Comparison of ENCODE assay signal across 10 cellular contexts in the genomic region with DNA sequence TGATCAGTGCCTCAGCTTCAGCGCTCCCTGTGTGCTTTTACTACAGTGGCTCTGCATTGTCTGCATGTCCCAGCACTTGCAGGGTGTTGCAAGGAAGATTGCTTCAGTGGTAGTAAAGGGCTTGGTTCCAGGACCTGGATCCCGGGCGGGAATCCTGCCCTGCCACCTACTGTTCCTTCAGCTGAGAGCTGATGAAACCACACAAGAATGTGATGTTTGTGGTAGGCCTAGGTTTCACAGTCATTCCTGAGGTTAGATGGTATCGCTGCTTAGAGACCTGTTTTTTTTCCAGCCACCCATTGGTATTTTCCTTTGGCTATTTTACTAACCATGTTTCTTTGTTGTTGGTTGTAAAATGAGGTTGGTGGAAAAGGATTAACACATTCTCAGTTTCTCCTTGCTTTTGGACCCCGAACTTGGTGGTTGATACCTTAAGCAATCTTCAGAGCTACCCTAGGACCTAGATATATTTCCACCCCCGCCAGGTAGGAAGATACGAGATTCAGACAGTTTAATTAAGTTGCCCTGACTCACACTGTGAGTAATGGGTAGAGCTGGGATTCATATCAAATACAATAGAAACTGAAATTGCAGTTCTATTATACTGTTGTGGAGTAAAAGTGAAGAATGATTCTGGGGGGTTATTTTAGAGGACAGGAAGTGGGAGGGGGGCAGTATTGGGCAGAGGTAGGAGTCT. TPM values are rescaled to one million over a fixed set of nuclear protein-coding genes. Genes with fewer than 3 reads are reported as not detected.
DNase-seq lines count a peak whose midpoint lies in the region; ATAC-seq and TF ChIP-seq lines count a peak whose summit lies in the region.
"Had no signal": no experiment of that assay in that cellular context is flagged by ENCODE, and none has a peak within 500 bp of the region (broad histone marks: within the 10 kb centered on the region; RNA-seq: fewer than 3 reads in every experiment).

No MANE protein-coding gene starts in this region.

- ATAC-seq in foreskin keratinocyte (peak; percentile 88), gastrocnemius medialis (peak; percentile 47 to 74), HG03045 (IDR thresholded peaks at IDR 0.05; ENCODE audit: unreplicated experiment) (no peak)
- no peak for ATAC-seq in CD8-positive, alpha-beta T cell

- intact Hi-C loops in gastrocnemius medialis (cut with DNase I; ENCODE audit: low total_unique reads): no loop called here
- intact Hi-C loops in CD8-positive, alpha-beta T cell (cut with DNase I, micrococcal nuclease): no loop called here

- CTCF ChIA-PET in CD8-positive, alpha-beta T cell (lab: Charles Lee): interaction anchor here (0.8 to 1.1 kb wide), 3 partner anchors 12 to 137 kb away, joined by 3 to 5 read pairs (median 3); no protein-coding TSS in a partner anchor

- H3K9me3 Mint-ChIP-seq in CD8-positive, alpha-beta T cell: no peaks in the 10 kb centered on the region

- no peak for TF ChIP-seq POLR2A in gastrocnemius medialis (IDR thresholded peaks at IDR 0.05)

- H3K27ac Mint-ChIP-seq in CD8-positive, alpha-beta T cell: no peak overlapping the region

- H3K36me3 ChIP-seq in gastrocnemius medialis: no peaks in the 10 kb centered on the region
- H3K36me3 ChIP-seq in CD8-positive, alpha-beta T cell (ENCODE audit: insufficient read depth, low read length): no peaks in the 10 kb centered on the region
- H3K36me3 ChIP-seq: BLaER1 treated with 17β-estradiol and CSF1 and Interleukin-3, amounts not matched to agents 10 nM and 100 nM had no signal

- H3K27ac ChIP-seq in foreskin keratinocyte: peak overlapping the region; percentile 98
- H3K27ac ChIP-seq in gastrocnemius medialis: no peak overlapping the region
- H3K27ac ChIP-seq in CD8-positive, alpha-beta T cell (ENCODE audit: low read depth, low read length): no peak overlapping the region
- H3K27ac ChIP-seq: BLaER1 treated with 17β-estradiol and CSF1 and Interleukin-3, amounts not matched to agents 10 nM and 100 nM; VCaP had no signal

- peaks cover 3% of the 10 kb centered on the region for H3K4me1 Mint-ChIP-seq in CD8-positive, alpha-beta T cell (ENCODE audit: low read depth)

- POLR2A ChIA-PET in CD8-positive, alpha-beta T cell (lab: Charles Lee): no interaction called here

- DNase-seq in SIG-M5 treated with dmso at 0.1 percent for 504 hours (lab: John Stamatoyannopoulos, UW; ENCODE audit: unreplicated experiment) (peak; percentile 80), SIG-M5 (lab: John Stamatoyannopoulos, UW) (no peak), foreskin keratinocyte (peak; percentile 98 to 99), gastrocnemius medialis (peak in 1 of 2 donors; percentile 53), NCI-H1105 treated with DMSO at 0.1 percent for 48 hours (lab: John Stamatoyannopoulos, UW) (no peak)
- peak; percentile 38 to 52 for DNase-seq in activated CD4-positive, alpha-beta T cell treated with anti-CD3 and anti-CD28 coated beads, Interleukin-2, amount 50 U/mL, for 48 hours
- DNase-seq in CD8-positive, alpha-beta T cell: no peak

- no peak overlapping the region for H3K4me3 Mint-ChIP-seq in CD8-positive, alpha-beta T cell

- in situ Hi-C loops in gastrocnemius medialis (cut with MboI; ENCODE audit: low sequenced_read_pairs in 4 of 4): no loop called here

- H3K4me1 ChIP-seq in foreskin keratinocyte (peaks cover 55% of the 10 kb centered on the region), gastrocnemius medialis (no peaks in the 10 kb centered on the region)
- no peaks in the 10 kb centered on the region for H3K4me1 ChIP-seq in CD8-positive, alpha-beta T cell (ENCODE audit: insufficient read depth, low read length)

- H3K4me3 ChIP-seq in gastrocnemius medialis: no peak overlapping the region
- no peak overlapping the region for H3K4me3 ChIP-seq in CD8-positive, alpha-beta T cell (ENCODE audit: low read depth, low read length)
- H3K4me3 ChIP-seq: BLaER1 treated with 17β-estradiol and CSF1 and Interleukin-3, amounts not matched to agents 10 nM and 100 nM had no signal

- H3K27me3 ChIP-seq in foreskin keratinocyte (no peaks in the 10 kb centered on the region), gastrocnemius medialis (no peaks in the 10 kb centered on the region)
- no peaks in the 10 kb centered on the region for H3K27me3 ChIP-seq in CD8-positive, alpha-beta T cell (ENCODE audit: insufficient read depth, low read length)
- H3K27me3 ChIP-seq: BLaER1 treated with 17β-estradiol and CSF1 and Interleukin-3, amounts not matched to agents 10 nM and 100 nM had no signal

- no peaks in the 10 kb centered on the region for H3K9me3 ChIP-seq in gastrocnemius medialis
- H3K9me3 ChIP-seq in CD8-positive, alpha-beta T cell (ENCODE audit: low read length): no peaks in the 10 kb centered on the region
- H3K9me3 ChIP-seq: BLaER1 treated with 17β-estradiol and CSF1 and Interleukin-3, amounts not matched to agents 10 nM and 100 nM had no signal

- H3K36me3 Mint-ChIP-seq in CD8-positive, alpha-beta T cell: no peaks in the 10 kb centered on the region

- TF ChIP-seq CTCF in foreskin keratinocyte (conservative IDR thresholded peaks at IDR 0.05) (peak; percentile 72), gastrocnemius medialis (IDR thresholded peaks at IDR 0.05 in 4 of 5, conservative IDR thresholded peaks at IDR 0.05 in 1 of 5) (no peak)
- no peak for TF ChIP-seq CTCF in CD8-positive, alpha-beta T cell (IDR thresholded peaks at IDR 0.05)

- peaks cover 11% of the 10 kb centered on the region for H3K27me3 Mint-ChIP-seq in CD8-positive, alpha-beta T cell (ENCODE audit: low read depth)

RNA-seq across cellular contexts. Expression of gene GPR87, which starts 11.4 kb away (rescaled TPM):
- total RNA-seq in foreskin keratinocyte (58.3 and 62.8 TPM in 2 replicates), gastrocnemius medialis (not detected)
- polyA plus RNA-seq in foreskin keratinocyte: 51.5 and 52.2 TPM in 2 replicates
- not detected for total RNA-seq in CD8-positive, alpha-beta T cell

RNA-seq across cellular contexts. Expression of gene P2RY13, which starts 24.1 kb away (rescaled TPM):
- total RNA-seq in foreskin keratinocyte: not detected in 2 replicates
- polyA plus RNA-seq in foreskin keratinocyte: not detected in 2 replicates
- total RNA-seq in gastrocnemius medialis: 1 to 10 TPM in 1 of 4 donors, under 1 TPM in 3; 0.12 to 1.2 (median 0.30) TPM
- not detected for total RNA-seq in CD8-positive, alpha-beta T cell

RNA-seq across cellular contexts. Expression of gene P2RY14, which starts 26.9 kb away (rescaled TPM):
- total RNA-seq in foreskin keratinocyte (not detected in 2 replicates), gastrocnemius medialis (1 to 10 TPM; 3.3 to 5.2 (median 3.8) TPM)
- not detected in 2 replicates for polyA plus RNA-seq in foreskin keratinocyte
- 1 to 10 TPM in 1 of 2 experiments, under 1 TPM in 1; 0.47 to 1.3 TPM for total RNA-seq in CD8-positive, alpha-beta T cell

Comparison
In these comparisons a context has a peak if more than half of its experiments do, and no peak if none do; other contexts are left out.
1. DNase-seq: peak in SIG-M5 treated with dmso at 0.1 percent for 504 hours (single experiment), activated CD4-positive, alpha-beta T cell treated with anti-CD3 and anti-CD28 coated beads, Interleukin-2, amount 50 U/mL, for 48 hours (2 of 2) and foreskin keratinocyte (2 of 2); none in SIG-M5 (single experiment), NCI-H1105 treated with DMSO at 0.1 percent for 48 hours (single experiment) and CD8-positive, alpha-beta T cell (0 of 7).
2. ATAC-seq: peak in foreskin keratinocyte (single experiment) and gastrocnemius medialis (2 of 2); none in HG03045 (single experiment) and CD8-positive, alpha-beta T cell (single experiment).
3. RNA of gene GPR87, which starts 11.4 kb away (total RNA-seq): 58.3 to 62.8 TPM in foreskin keratinocyte; not detected in gastrocnemius medialis and not detected in CD8-positive, alpha-beta T cell; every median in the first group is over 10 times any median in the second.